In the genomic region with DNA sequence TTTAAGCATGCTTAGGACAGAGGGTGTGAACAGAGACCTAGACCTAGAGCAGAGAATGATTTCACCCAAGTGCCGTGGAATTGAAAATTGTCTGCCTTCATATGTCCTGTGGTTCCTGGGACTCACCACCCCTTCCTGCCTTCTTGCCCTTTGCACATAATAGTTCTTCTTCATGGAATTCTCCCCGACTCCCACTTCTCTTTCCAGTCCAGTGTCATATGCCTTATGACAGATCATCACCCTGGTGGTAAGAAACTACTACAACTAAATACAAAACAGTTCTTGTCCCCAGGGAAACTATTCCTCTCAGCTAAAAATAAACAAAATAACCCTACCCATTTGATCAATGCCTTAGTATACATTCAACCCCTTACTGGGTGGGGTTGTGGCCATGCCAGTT, we compare ENCODE assay signal across 9 cellular contexts. TPM values are rescaled to one million over a fixed set of nuclear protein-coding genes. Genes with fewer than 3 reads are reported as not detected.
"Had no signal": no experiment of that assay in that cellular context is flagged by ENCODE, and none has a peak within 500 bp of the region (broad histone marks: within the 10 kb centered on the region; RNA-seq: fewer than 3 reads in every experiment).

No MANE protein-coding gene starts in this region.

- H3K9ac ChIP-seq: GM23248 had no signal

- H3K9me3 Mint-ChIP-seq: H9 had no signal

- H3K4me3 Mint-ChIP-seq: H9 had no signal

- H3K27ac ChIP-seq: GM23248 had no signal

- H2AFZ ChIP-seq: GM23248 had no signal

- FAIRE-seq: H54, HTR-8/SVneo, K562 had no signal

- DNase-seq: GM23248, GOT3, H9, HCEC 1CT, IMR-90, KG1 had no signal

- ATAC-seq: K562 had no signal

- H3K4me3 ChIP-seq: GM23248, K562 had no signal

- H3K27ac Mint-ChIP-seq: H9 had no signal

RNA-seq across cellular contexts. Expression of a gene that starts 43.3 kb away (rescaled TPM):
- total RNA-seq: K562 had no signal
